17 cellular contexts compared by ENCODE assay signal in the genomic region with DNA sequence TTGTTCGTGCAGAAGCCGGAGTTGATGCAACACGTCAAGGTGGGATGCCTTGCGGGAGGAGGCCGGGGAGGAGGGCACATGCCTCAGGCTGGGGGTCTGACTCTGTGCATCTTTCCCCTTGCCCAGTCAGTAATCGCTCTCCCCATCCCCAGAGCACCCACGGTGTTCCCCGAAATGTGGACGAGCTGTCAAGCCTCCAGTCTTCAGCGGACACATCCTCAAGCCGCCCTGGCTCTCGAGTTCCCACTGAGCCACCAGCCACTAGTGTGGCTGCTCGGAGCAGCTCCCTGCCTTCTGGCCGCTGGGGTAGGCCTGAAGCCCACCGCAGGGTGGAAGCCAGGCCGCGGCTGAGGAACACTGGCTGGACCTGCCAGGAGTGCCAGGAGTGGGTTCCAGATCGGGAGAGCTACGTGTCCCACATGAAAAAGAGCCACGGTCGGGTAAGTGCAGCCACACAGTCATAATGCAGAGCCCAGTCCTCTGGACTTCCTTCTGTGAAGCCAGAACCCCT. TPM values are rescaled to one million over a fixed set of nuclear protein-coding genes. Genes with fewer than 3 reads are reported as not detected.
DNase-seq lines count a peak whose midpoint lies in the region; ATAC-seq and TF ChIP-seq lines count a peak whose summit lies in the region.
"Had no signal": no experiment of that assay in that cellular context is flagged by ENCODE, and none has a peak within 500 bp of the region (broad histone marks: within the 10 kb centered on the region; RNA-seq: fewer than 3 reads in every experiment).

No MANE protein-coding gene starts in this region.

- H3K79me1 ChIP-seq in IMR-90 (ENCODE audit: low read depth in 1 of 2, low read length in 2 of 2), result peaks cover 25 to 38% of the 10 kb centered on the region in 2 experiments

- no peak overlapping the region for H2BK15ac ChIP-seq in IMR-90 (ENCODE audit: low read depth, low read length)

- TF ChIP-seq CTCF in IMR-90 (conservative IDR thresholded peaks at IDR 0.05; ENCODE audit: low read depth, low read length), result no peak
- no peak for TF ChIP-seq CTCF in spleen (IDR thresholded peaks at IDR 0.05 in 8 of 11, conservative IDR thresholded peaks at IDR 0.05 in 3 of 11)

- H3K56ac ChIP-seq in IMR-90 (ENCODE audit: extremely low read depth, insufficient read depth, low read length), result no peak overlapping the region

- no peak overlapping the region for H3K27ac Mint-ChIP-seq in stimulated activated naive B cell treated with anti-CD40 and anti-IgM and Interleukin-4, amounts not matched to agents 10 μg/mL and 1 μg/mL and 100 μg/mL, for 72 hours
- H3K27ac Mint-ChIP-seq: CD8-positive, alpha-beta memory T cell had no signal

- in situ Hi-C loops in IMR-90 (cut with MboI; ENCODE audit: low sequenced_read_pairs), result no loop called here

- H3K4me1 ChIP-seq in IMR-90 (ENCODE audit: control insufficient read depth, insufficient read depth, low read length) (peaks cover 6% of the 10 kb centered on the region), spleen (peaks cover 0 to 3% (median 0%) of the 10 kb centered on the region in 6 donors)
- H3K4me1 ChIP-seq: BLaER1, Caco-2 had no signal

- H3K9me3 ChIP-seq in IMR-90 (ENCODE audit: control insufficient read depth, insufficient read depth, low read length), result no peaks in the 10 kb centered on the region
- H3K9me3 ChIP-seq in spleen, result no peaks in the 10 kb centered on the region
- H3K9me3 ChIP-seq: BLaER1, Caco-2 had no signal

- no peak overlapping the region for H3K4me2 ChIP-seq in IMR-90 (ENCODE audit: low read depth, low read length)
- H3K4me2 ChIP-seq: BLaER1 had no signal

- H2AFZ ChIP-seq in IMR-90 (replicated peaks; ENCODE audit: low read length, poor library complexity), result peak overlapping the region; percentile 49

- no peak overlapping the region for H3K4ac ChIP-seq in IMR-90 (ENCODE audit: low read depth, low read length)

- 97% methylated on average over 7 of the region's 21 CpGs; no CpG with 5 or more reads in 1 of the 2 experiments for WGBS in IMR-90 (ENCODE audit: extremely low coverage in 2 of 2, insufficient read length in 1 of 2), 2 experiments
- 96 to 99% (median 97%) methylated on average over 20 to 21 of the region's 21 CpGs for WGBS in spleen, 5 donors

- H2BK20ac ChIP-seq in IMR-90 (ENCODE audit: low read depth, low read length), result no peak overlapping the region

- H3K36me3 ChIP-seq in IMR-90 (ENCODE audit: control insufficient read depth, insufficient read depth, low read length), result peaks cover 51% of the 10 kb centered on the region
- H3K36me3 ChIP-seq in spleen, result peaks cover 0 to 98% (median 75%) of the 10 kb centered on the region in 6 donors

- no peak overlapping the region for H4K5ac ChIP-seq in IMR-90 (ENCODE audit: low read depth, low read length)

- H3K4me3 ChIP-seq in IMR-90 (ENCODE audit: insufficient read depth, low read depth, low read length) (no peak overlapping the region), spleen (no peak overlapping the region)
- H3K4me3 ChIP-seq: BLaER1 had no signal

- H3K27me3 Mint-ChIP-seq in stimulated activated naive B cell treated with anti-CD40 and anti-IgM and Interleukin-4, amounts not matched to agents 10 μg/mL and 1 μg/mL and 100 μg/mL, for 72 hours, result no peaks in the 10 kb centered on the region
- H3K27me3 Mint-ChIP-seq: CD8-positive, alpha-beta memory T cell had no signal

- H3K14ac ChIP-seq in IMR-90 (replicated peaks; ENCODE audit: low read depth, low read length), result no peak overlapping the region

- H3K36me3 Mint-ChIP-seq in stimulated activated naive B cell treated with anti-CD40 and anti-IgM and Interleukin-4, amounts not matched to agents 10 μg/mL and 1 μg/mL and 100 μg/mL, for 72 hours, result peaks cover 44 to 56% of the 10 kb centered on the region in 2 donors

- no peaks in the 10 kb centered on the region for H3K27me3 ChIP-seq in IMR-90 (ENCODE audit: control insufficient read depth, insufficient read depth, low read length)
- H3K27me3 ChIP-seq in spleen (replicated peaks in 1 of 7), result no peaks in the 10 kb centered on the region
- H3K27me3 ChIP-seq: BLaER1 had no signal

- H4K20me1 ChIP-seq in IMR-90 (ENCODE audit: insufficient read depth, low read length), result peaks cover 10% of the 10 kb centered on the region; the same call in 1 of the 2 replicates

- H3K4me1 Mint-ChIP-seq in stimulated activated naive B cell treated with anti-CD40 and anti-IgM and Interleukin-4, amounts not matched to agents 10 μg/mL and 1 μg/mL and 100 μg/mL, for 72 hours, result peaks cover 0 to 2% of the 10 kb centered on the region in 2 donors
- H3K4me1 Mint-ChIP-seq: CD8-positive, alpha-beta memory T cell had no signal

- no TSS peak for BruUV-seq in IMR-90 (replicated peaks; lab: Mats Ljungman, UMichigan)

- DNase-seq in activated CD8-positive, alpha-beta memory T cell treated with anti-CD3 and anti-CD28 coated beads for 24 hours, result peak; percentile 43
- DNase-seq in activated CD8-positive, alpha-beta memory T cell treated with anti-CD3 and anti-CD28 coated beads, Interleukin-2, amount 50 U/mL, for 4 hours, result no peak
- DNase-seq in IMR-90 (no peak), islet precursor cell (peak; percentile 46), spleen (peak; percentile 63), NCI-H526 (lab: John Stamatoyannopoulos, UW) (no peak)
- no peak for DNase-seq in stimulated activated naive B cell treated with anti-CD40 and anti-IgM and Interleukin-4, amounts not matched to agents 10 μg/mL and 1 μg/mL and 100 μg/mL, for 72 hours
- DNase-seq: 8988T; AML-193; Caco-2; CD8-positive, alpha-beta memory T cell; DND-41; GDM1; HCEC 1CT had no signal

- H3K9me3 Mint-ChIP-seq in stimulated activated naive B cell treated with anti-CD40 and anti-IgM and Interleukin-4, amounts not matched to agents 10 μg/mL and 1 μg/mL and 100 μg/mL, for 72 hours, result no peaks in the 10 kb centered on the region
- H3K9me3 Mint-ChIP-seq: CD8-positive, alpha-beta memory T cell had no signal

- no peak overlapping the region for H3K23ac ChIP-seq in IMR-90 (ENCODE audit: low read depth, low read length)

- intact Hi-C loops in IMR-90 (cut with micrococcal nuclease) (no loop called here), spleen (cut with DNase I; ENCODE audit: low total_unique reads) (no loop called here)

- H2BK120ac ChIP-seq in IMR-90 (ENCODE audit: low read depth, low read length), result no peak overlapping the region

- H4K8ac ChIP-seq in IMR-90 (ENCODE audit: low read depth in 2 of 2, low read length in 2 of 2), result no peak overlapping the region

- CTCF ChIA-PET in IMR-90 (lab: Yijun Ruan, JAX), result no interaction called here

- no peak overlapping the region for H2AK5ac ChIP-seq in IMR-90 (ENCODE audit: low read depth, low read length)

- POLR2A ChIA-PET in IMR-90 (lab: Charles Lee; ENCODE audit: unreplicated experiment), result no interaction called here

- TF ChIP-seq POLR2A in IMR-90 (IDR thresholded peaks at IDR 0.05; ENCODE audit: low read depth, low read length) (no peak), spleen (IDR thresholded peaks at IDR 0.05) (no peak)

- no peak overlapping the region for H4K91ac ChIP-seq in IMR-90 (ENCODE audit: insufficient read depth, low read depth, low read length)

- H3K27ac ChIP-seq in IMR-90 (ENCODE audit: insufficient read depth, low read length) (no peak overlapping the region), spleen (no peak overlapping the region)
- H3K27ac ChIP-seq: BLaER1, HL-60 had no signal

- H3K18ac ChIP-seq in IMR-90 (ENCODE audit: low read depth, low read length), result no peak overlapping the region

- no peak overlapping the region for H3K9ac ChIP-seq in IMR-90 (ENCODE audit: low read depth, low read length)
- H3K9ac ChIP-seq: BLaER1 had no signal

- H3K9me1 ChIP-seq in IMR-90 (ENCODE audit: insufficient read depth, low read length), result peaks cover 16% of the 10 kb centered on the region

- dilution Hi-C loops in IMR-90 (cut with HindIII; ENCODE audit: low sequenced_read_pairs, unreplicated experiment), result no loop called here

- H2BK5ac ChIP-seq in IMR-90 (ENCODE audit: low read depth, low read length, poor library complexity, severe bottlenecking), result no peak overlapping the region

- peak overlapping the region; percentile 83 for H2AK9ac ChIP-seq in IMR-90 (replicated peaks; ENCODE audit: low read depth, low read length, poor library complexity)

- no peak overlapping the region for H3K4me3 Mint-ChIP-seq in stimulated activated naive B cell treated with anti-CD40 and anti-IgM and Interleukin-4, amounts not matched to agents 10 μg/mL and 1 μg/mL and 100 μg/mL, for 72 hours
- H3K4me3 Mint-ChIP-seq: CD8-positive, alpha-beta memory T cell had no signal

- no peak for TF ChIP-seq RAD21 in IMR-90 (IDR thresholded peaks at IDR 0.05; ENCODE audit: low read length)

- no peak for ATAC-seq in IMR-90 (ENCODE audit: low read depth)
- ATAC-seq in GM19397 (IDR thresholded peaks at IDR 0.05; ENCODE audit: unreplicated experiment), result no peak
- no peak for ATAC-seq in stimulated activated naive B cell treated with anti-CD40 and anti-IgM and Interleukin-4, amounts not matched to agents 10 μg/mL and 1 μg/mL and 100 μg/mL, for 72 hours (replicated peaks)

TF ChIP-seq in IMR-90, 13 proteins besides CTCF, POLR2A, EP300 and RAD21:
- TF ChIP-seq BHLHE40 (IDR thresholded peaks at IDR 0.05; ENCODE audit: low read depth, low read length) (no peak), MAZ (IDR thresholded peaks at IDR 0.05; ENCODE audit: borderline replicate concordance, low read depth, low read length) (no peak), MAFK (IDR thresholded peaks at IDR 0.05; ENCODE audit: low read depth, low read length) (no peak)

RNA-seq across cellular contexts. Expression of gene ALPK3, which starts 18.7 kb away (rescaled TPM):
- under 0.01 TPM in 2 replicates for total RNA-seq in IMR-90 (2012; rRNA removed)
- polyA plus RNA-seq in IMR-90 (2012; rRNA removed), result 0.06 and 0.26 TPM in 2 replicates
- polyA plus RNA-seq in IMR-90 (2012; cell fraction: cytosol; rRNA removed), result 0.03 and 0.05 TPM in 2 replicates
- polyA plus RNA-seq in IMR-90 (2012; cell fraction: nucleus; rRNA removed; ENCODE audit: low replicate concordance), result 0.47 and 0.57 TPM in 2 replicates
- 1 to 10 TPM in 1 of 7 donors, under 1 TPM in 6; 0.69 to 1.1 (median 0.77) TPM for total RNA-seq in spleen
- under 1 TPM; 0.13 to 0.29 (median 0.14) TPM for polyA plus RNA-seq in spleen

RNA-seq across cellular contexts. Expression of gene ZNF592, which starts 50.1 kb away (rescaled TPM):
- total RNA-seq in IMR-90 (2012; rRNA removed) (4.2 and 4.3 TPM in 2 replicates), spleen (10 to 100 TPM; 29.4 to 36.2 (median 33.6) TPM)
- polyA plus RNA-seq in IMR-90 (2012; rRNA removed) (10.2 and 11.5 TPM in 2 replicates), spleen (10 to 100 TPM in 1 of 3 donors, 1 to 10 TPM in 2; 5.2 to 10.9 (median 5.3) TPM)
- polyA plus RNA-seq in IMR-90 (2012; cell fraction: cytosol; rRNA removed), result 5.6 and 7.5 TPM in 2 replicates
- 19.3 and 29.4 TPM in 2 replicates for polyA plus RNA-seq in IMR-90 (2012; cell fraction: nucleus; rRNA removed; ENCODE audit: low replicate concordance)

Comparison
In these comparisons a context has a peak if more than half of its experiments do, and no peak if none do; other contexts are left out.
1. DNase-seq: peak in activated CD8-positive, alpha-beta memory T cell treated with anti-CD3 and anti-CD28 coated beads for 24 hours (single experiment), islet precursor cell (single experiment) and spleen (single experiment); none in activated CD8-positive, alpha-beta memory T cell treated with anti-CD3 and anti-CD28 coated beads, Interleukin-2, amount 50 U/mL, for 4 hours (single experiment), IMR-90 (single experiment), stimulated activated naive B cell treated with anti-CD40 and anti-IgM and Interleukin-4, amounts not matched to agents 10 μg/mL and 1 μg/mL and 100 μg/mL, for 72 hours (single experiment) and NCI-H526 (0 of 2).